2 cellular contexts compared by ENCODE assay signal in the genomic region with DNA sequence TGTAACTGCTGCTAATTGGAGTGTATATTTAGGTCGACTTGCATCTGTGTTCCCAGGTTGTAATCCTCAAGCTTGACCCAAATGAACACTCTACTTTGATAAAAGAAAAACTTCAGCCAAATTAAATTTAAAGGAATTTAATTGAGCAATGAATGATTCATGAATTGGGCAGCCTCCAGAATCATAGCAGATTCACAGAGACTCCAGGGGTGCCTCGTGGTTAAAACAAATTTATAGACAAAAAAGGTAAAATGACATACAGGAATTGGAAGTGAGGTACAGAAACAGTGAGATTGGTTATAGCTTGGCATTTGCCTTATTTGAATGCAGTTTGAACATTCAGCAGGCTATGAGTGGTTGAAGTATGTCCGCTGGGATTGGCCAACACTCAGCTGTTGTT.
A peak's percentile ranks its signal among the peaks of the same experiment; 100 is the strongest.
TF ChIP-seq lines count a peak whose summit lies in the region.

No MANE protein-coding gene starts in this region.

TF ChIP-seq in SK-N-SH treated with all-trans-retinoic acid at 6 μM for 48 hours, 23 proteins besides CTCF, POLR2A, EP300 and RAD21:
- TF ChIP-seq, protein P1, sequence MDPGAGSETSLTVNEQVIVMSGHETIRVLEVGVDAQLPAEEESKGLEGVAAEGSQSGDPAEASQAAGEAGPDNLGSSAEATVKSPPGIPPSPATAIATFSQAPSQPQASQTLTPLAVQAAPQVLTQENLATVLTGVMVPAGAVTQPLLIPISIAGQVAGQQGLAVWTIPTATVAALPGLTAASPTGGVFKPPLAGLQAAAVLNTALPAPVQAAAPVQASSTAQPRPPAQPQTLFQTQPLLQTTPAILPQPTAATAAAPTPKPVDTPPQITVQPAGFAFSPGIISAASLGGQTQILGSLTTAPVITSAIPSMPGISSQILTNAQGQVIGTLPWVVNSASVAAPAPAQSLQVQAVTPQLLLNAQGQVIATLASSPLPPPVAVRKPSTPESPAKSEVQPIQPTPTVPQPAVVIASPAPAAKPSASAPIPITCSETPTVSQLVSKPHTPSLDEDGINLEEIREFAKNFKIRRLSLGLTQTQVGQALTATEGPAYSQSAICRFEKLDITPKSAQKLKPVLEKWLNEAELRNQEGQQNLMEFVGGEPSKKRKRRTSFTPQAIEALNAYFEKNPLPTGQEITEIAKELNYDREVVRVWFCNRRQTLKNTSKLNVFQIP (CRISPR knock-in tag; IDR thresholded peaks at IDR 0.05; ENCODE audit: borderline replicate concordance, low read depth), result no peak
- TF ChIP-seq ISL1 (CRISPR knock-in tag; IDR thresholded peaks at IDR 0.05), result peak; percentile 81
- TF ChIP-seq PATZ1 (CRISPR knock-in tag; IDR thresholded peaks at IDR 0.05; ENCODE audit: borderline replicate concordance), result no peak; the same call in 1 of the 2 replicates

TF ChIP-seq in SK-N-SH, 30 proteins besides CTCF, POLR2A, EP300 and RAD21:
- TF ChIP-seq RFX5 (IDR thresholded peaks at IDR 0.05; ENCODE audit: low read length), result no peak
- TF ChIP-seq ZBTB33 (IDR thresholded peaks at IDR 0.05; ENCODE audit: borderline replicate concordance, low read depth), result no peak
- no peak for TF ChIP-seq EZH2phosphoT487 (IDR thresholded peaks at IDR 0.05; ENCODE audit: borderline replicate concordance, low read depth)
- TF ChIP-seq, protein P2, sequence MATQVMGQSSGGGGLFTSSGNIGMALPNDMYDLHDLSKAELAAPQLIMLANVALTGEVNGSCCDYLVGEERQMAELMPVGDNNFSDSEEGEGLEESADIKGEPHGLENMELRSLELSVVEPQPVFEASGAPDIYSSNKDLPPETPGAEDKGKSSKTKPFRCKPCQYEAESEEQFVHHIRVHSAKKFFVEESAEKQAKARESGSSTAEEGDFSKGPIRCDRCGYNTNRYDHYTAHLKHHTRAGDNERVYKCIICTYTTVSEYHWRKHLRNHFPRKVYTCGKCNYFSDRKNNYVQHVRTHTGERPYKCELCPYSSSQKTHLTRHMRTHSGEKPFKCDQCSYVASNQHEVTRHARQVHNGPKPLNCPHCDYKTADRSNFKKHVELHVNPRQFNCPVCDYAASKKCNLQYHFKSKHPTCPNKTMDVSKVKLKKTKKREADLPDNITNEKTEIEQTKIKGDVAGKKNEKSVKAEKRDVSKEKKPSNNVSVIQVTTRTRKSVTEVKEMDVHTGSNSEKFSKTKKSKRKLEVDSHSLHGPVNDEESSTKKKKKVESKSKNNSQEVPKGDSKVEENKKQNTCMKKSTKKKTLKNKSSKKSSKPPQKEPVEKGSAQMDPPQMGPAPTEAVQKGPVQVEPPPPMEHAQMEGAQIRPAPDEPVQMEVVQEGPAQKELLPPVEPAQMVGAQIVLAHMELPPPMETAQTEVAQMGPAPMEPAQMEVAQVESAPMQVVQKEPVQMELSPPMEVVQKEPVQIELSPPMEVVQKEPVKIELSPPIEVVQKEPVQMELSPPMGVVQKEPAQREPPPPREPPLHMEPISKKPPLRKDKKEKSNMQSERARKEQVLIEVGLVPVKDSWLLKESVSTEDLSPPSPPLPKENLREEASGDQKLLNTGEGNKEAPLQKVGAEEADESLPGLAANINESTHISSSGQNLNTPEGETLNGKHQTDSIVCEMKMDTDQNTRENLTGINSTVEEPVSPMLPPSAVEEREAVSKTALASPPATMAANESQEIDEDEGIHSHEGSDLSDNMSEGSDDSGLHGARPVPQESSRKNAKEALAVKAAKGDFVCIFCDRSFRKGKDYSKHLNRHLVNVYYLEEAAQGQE (IDR thresholded peaks at IDR 0.05; ENCODE audit: low read depth, low read length), result no peak
- TF ChIP-seq RCOR1 (IDR thresholded peaks at IDR 0.05; ENCODE audit: low read length), result no peak
- TF ChIP-seq CHD2 (IDR thresholded peaks at IDR 0.05; ENCODE audit: low read length, partially characterized antibody), result no peak
- no peak for TF ChIP-seq JUND (IDR thresholded peaks at IDR 0.05)
- no peak for TF ChIP-seq RXRA (IDR thresholded peaks at IDR 0.05; ENCODE audit: borderline replicate concordance, low read depth)
- no peak for TF ChIP-seq GABPA (IDR thresholded peaks at IDR 0.05; ENCODE audit: low read depth)
- TF ChIP-seq USF1 (IDR thresholded peaks at IDR 0.05; ENCODE audit: borderline replicate concordance, low read depth), result no peak
- no peak for TF ChIP-seq YY1 (IDR thresholded peaks at IDR 0.05; ENCODE audit: low read depth)
- no peak for TF ChIP-seq TCF12 (IDR thresholded peaks at IDR 0.05)
- no peak for TF ChIP-seq FOXJ3 (CRISPR knock-in tag; IDR thresholded peaks at IDR 0.05)
- TF ChIP-seq ELF1 (IDR thresholded peaks at IDR 0.05), result no peak
- TF ChIP-seq MAX (IDR thresholded peaks at IDR 0.05; ENCODE audit: low read depth), result no peak
- no peak for TF ChIP-seq FOXM1 (IDR thresholded peaks at IDR 0.05; ENCODE audit: low read depth)
- no peak for TF ChIP-seq MEF2A (IDR thresholded peaks at IDR 0.05; ENCODE audit: borderline replicate concordance, low read depth)
- no peak for TF ChIP-seq TAF1 (IDR thresholded peaks at IDR 0.05; ENCODE audit: borderline replicate concordance, low read depth, low read length)
- TF ChIP-seq MXI1 (IDR thresholded peaks at IDR 0.05; ENCODE audit: low read depth, low read length), result no peak
- TF ChIP-seq, protein P3, sequence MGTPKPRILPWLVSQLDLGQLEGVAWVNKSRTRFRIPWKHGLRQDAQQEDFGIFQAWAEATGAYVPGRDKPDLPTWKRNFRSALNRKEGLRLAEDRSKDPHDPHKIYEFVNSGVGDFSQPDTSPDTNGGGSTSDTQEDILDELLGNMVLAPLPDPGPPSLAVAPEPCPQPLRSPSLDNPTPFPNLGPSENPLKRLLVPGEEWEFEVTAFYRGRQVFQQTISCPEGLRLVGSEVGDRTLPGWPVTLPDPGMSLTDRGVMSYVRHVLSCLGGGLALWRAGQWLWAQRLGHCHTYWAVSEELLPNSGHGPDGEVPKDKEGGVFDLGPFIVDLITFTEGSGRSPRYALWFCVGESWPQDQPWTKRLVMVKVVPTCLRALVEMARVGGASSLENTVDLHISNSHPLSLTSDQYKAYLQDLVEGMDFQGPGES (IDR thresholded peaks at IDR 0.05; ENCODE audit: low read depth, low read length), result no peak
